18 cellular contexts compared by ENCODE assay signal in genomic region chr4:6116696-6117285, GRCh38.
DNase-seq lines count a peak whose midpoint lies in the region; ATAC-seq and TF ChIP-seq lines count a peak whose summit lies in the region.
"Had no signal": no experiment of that assay in that cellular context is flagged by ENCODE, and none has a peak within 500 bp of the region (broad histone marks: within the 10 kb centered on the region; RNA-seq: fewer than 3 reads in every experiment).

No MANE protein-coding gene starts in this region.

- intact Hi-C loops in natural killer cell (cut with micrococcal nuclease) = no loop called here

- H3K36me3 Mint-ChIP-seq in natural killer cell = no peaks in the 10 kb centered on the region
- H3K36me3 Mint-ChIP-seq: immature natural killer cell; natural killer cell treated with Interleukin-12 subunit alpha and Interleukin-12 subunit beta and Interleukin-15 and Interleukin-18, amount 100 ng/mL, for 72 hours had no signal

- DNase-seq in COR-L47 (lab: John Stamatoyannopoulos, UW) (peak; percentile 81), DMS79 treated with DMSO at 0.1 percent for 48 hours (lab: John Stamatoyannopoulos, UW) (peak; percentile 62), NCI-H2107 treated with DMSO at 0.1 percent for 48 hours (lab: John Stamatoyannopoulos, UW; ENCODE audit: unreplicated experiment) (peak; percentile 77), ecto neural progenitor cell (ENCODE audit: low spot score) (peak; percentile 40), natural killer cell (no peak), dermis blood vessel endothelial cell (no peak)
- DNase-seq: activated CD8-positive, alpha-beta T cell treated with anti-CD3 and anti-CD28 coated beads for 36 hours; BE2C; effector CD8-positive, alpha-beta T cell; glutamatergic neuron; immature natural killer cell; NCI-H2227 treated with DMSO at 0.1 percent for 48 hours; OCI-M1; SHP77 treated with DMSO at 0.1 percent for 48 hours; stimulated activated CD4-positive, alpha-beta T cell treated with anti-CD3 and anti-CD28 coated beads, Interleukin-4, amount 100 ng/mL, for 24 hours; T-helper 17 cell had no signal

- peaks cover 4 to 10% of the 10 kb centered on the region in 2 donors for H3K27me3 Mint-ChIP-seq in natural killer cell (ENCODE audit: low read depth in 2 of 2)

- no peak overlapping the region for H3K27ac Mint-ChIP-seq in natural killer cell
- H3K27ac Mint-ChIP-seq: activated CD8-positive, alpha-beta T cell treated with anti-CD3 and anti-CD28 coated beads for 36 hours; immature natural killer cell; natural killer cell treated with Interleukin-12 subunit alpha and Interleukin-12 subunit beta and Interleukin-15 and Interleukin-18, amount 100 ng/mL, for 72 hours; T-helper 17 cell had no signal

- TF ChIP-seq CTCF in natural killer cell (IDR thresholded peaks at IDR 0.05) = no peak

- no peak overlapping the region for H3K4me3 Mint-ChIP-seq in natural killer cell
- H3K4me3 Mint-ChIP-seq: activated CD8-positive, alpha-beta T cell treated with anti-CD3 and anti-CD28 coated beads for 36 hours; immature natural killer cell; natural killer cell treated with Interleukin-12 subunit alpha and Interleukin-12 subunit beta and Interleukin-15 and Interleukin-18, amount 100 ng/mL, for 72 hours; T-helper 17 cell had no signal

- ATAC-seq in GM18858 (IDR thresholded peaks at IDR 0.05; ENCODE audit: unreplicated experiment) (no peak), natural killer cell (no peak)
- ATAC-seq: activated CD8-positive, alpha-beta T cell treated with anti-CD3 and anti-CD28 coated beads for 36 hours; T-helper 17 cell had no signal

- no peaks in the 10 kb centered on the region for H3K9me3 Mint-ChIP-seq in natural killer cell
- H3K9me3 Mint-ChIP-seq: activated CD8-positive, alpha-beta T cell treated with anti-CD3 and anti-CD28 coated beads for 36 hours; immature natural killer cell; natural killer cell treated with Interleukin-12 subunit alpha and Interleukin-12 subunit beta and Interleukin-15 and Interleukin-18, amount 100 ng/mL, for 72 hours had no signal

- peaks cover 0 to 13% of the 10 kb centered on the region in 2 donors for H3K4me1 Mint-ChIP-seq in natural killer cell

Comparison
In these comparisons a context has a peak if more than half of its experiments do, and no peak if none do; other contexts are left out.
1. DNase-seq: peak in COR-L47 (single experiment), DMS79 treated with DMSO at 0.1 percent for 48 hours (single experiment), NCI-H2107 treated with DMSO at 0.1 percent for 48 hours (single experiment) and ecto neural progenitor cell (single experiment); none in natural killer cell (single experiment) and dermis blood vessel endothelial cell (single experiment).